Comparison of ENCODE assay signal across 8 cellular contexts in genomic region chr6:99424761-99425646, GRCh38.
DNase-seq lines count a peak whose midpoint lies in the region; ATAC-seq lines count a peak whose summit lies in the region.

TSS of gene PNISR (minus strand) at chr6:99425308. CDS start at chr6:99414659, 10,649 bp downstream.

- no peaks in the 10 kb centered on the region for H3K27me3 ChIP-seq in BLaER1 treated with 17β-estradiol and CSF1 and Interleukin-3, amounts not matched to agents 10 nM and 100 nM

- H4K20me1 ChIP-seq in BLaER1 treated with 17β-estradiol and CSF1 and Interleukin-3, amounts not matched to agents 10 nM and 100 nM: peaks cover 41 to 47% (median 46%) of the 10 kb centered on the region in 11 experiments

- ATAC-seq in GM19351 (IDR thresholded peaks at IDR 0.05; ENCODE audit: unreplicated experiment) (peak; percentile 87), HG03521 (IDR thresholded peaks at IDR 0.05; ENCODE audit: unreplicated experiment) (peak; percentile 90)

- DNase-seq in NCI-H748 (lab: John Stamatoyannopoulos, UW; ENCODE audit: unreplicated experiment) (peak; percentile 99), dedifferentiated amniotic fluid mesenchymal stem cell (ENCODE audit: extremely low spot score) (peak; percentile 99), left kidney (ENCODE audit: low read depth, low spot score) (peak; percentile 99)
- DNase-seq in activated CD4-positive, alpha-beta T cell treated with anti-CD3 and anti-CD28 coated beads, Interleukin-2, amount 50 U/mL, for 1 hour: peak; percentile 78
- DNase-seq in stimulated activated CD4-positive, alpha-beta T cell treated with anti-CD3 and anti-CD28 coated beads, Interleukin-2, amount 100 ng/mL, for 24 hours: peak; percentile 81 to 86

- peaks cover 36 to 57% (median 52%) of the 10 kb centered on the region in 10 experiments for H3K4me1 ChIP-seq in BLaER1 treated with 17β-estradiol and CSF1 and Interleukin-3, amounts not matched to agents 10 nM and 100 nM

- no peaks in the 10 kb centered on the region for H3K9me3 ChIP-seq in BLaER1 treated with 17β-estradiol and CSF1 and Interleukin-3, amounts not matched to agents 10 nM and 100 nM (replicated peaks in 1 of 11)

- H3K4me2 ChIP-seq in BLaER1 treated with 17β-estradiol and CSF1 and Interleukin-3, amounts not matched to agents 10 nM and 100 nM: peak within 1 kb of the TSS; percentile 74 to 97 (median 91)

- H3K4me3 ChIP-seq in BLaER1 treated with 17β-estradiol and CSF1 and Interleukin-3, amounts not matched to agents 10 nM and 100 nM: peak within 1 kb of the TSS; percentile 69 to 90 (median 84)

- peak within 1 kb of the TSS; percentile 90 to 100 (median 99) for H3K27ac ChIP-seq in BLaER1 treated with 17β-estradiol and CSF1 and Interleukin-3, amounts not matched to agents 10 nM and 100 nM

- H3K36me3 ChIP-seq in BLaER1 treated with 17β-estradiol and CSF1 and Interleukin-3, amounts not matched to agents 10 nM and 100 nM: peaks cover 7 to 56% (median 30%) of the 10 kb centered on the region in 11 experiments; a peak in 21 of 22 replicates

- H3K9ac ChIP-seq in BLaER1 treated with 17β-estradiol and CSF1 and Interleukin-3, amounts not matched to agents 10 nM and 100 nM: peak within 1 kb of the TSS; percentile 85 to 99 (median 97)

Comparison
In these comparisons a context has a peak if more than half of its experiments do, and no peak if none do; other contexts are left out.
1. Peak in every context shown above with its lines: DNase-seq, ATAC-seq, H3K4me3 ChIP-seq and H3K27ac ChIP-seq.